In genomic region chr4:80361329-80361900, GRCh38 we compare ENCODE assay signal across 8 cellular contexts. TPM values are rescaled to one million over a fixed set of nuclear protein-coding genes. Genes with fewer than 3 reads are reported as not detected.
A peak's percentile ranks its signal among the peaks of the same experiment; 100 is the strongest.
DNase-seq lines count a peak whose midpoint lies in the region; ATAC-seq, FAIRE-seq and TF ChIP-seq lines count a peak whose summit lies in the region.

No MANE protein-coding gene starts in this region.

- WGBS in small intestine, 3 donors: 40 to 76% (median 54%) methylated on average over 1 of the region's 1 CpG

- H3K36me3 ChIP-seq in small intestine (ENCODE audit: control insufficient read depth in 2 of 2, insufficient read depth in 2 of 2, low read length in 2 of 2): no peaks in the 10 kb centered on the region

- H3K36me3 Mint-ChIP-seq in activated CD8-positive, alpha-beta T cell treated with anti-CD3 and anti-CD28 coated beads for 36 hours (ENCODE audit: low read depth): no peaks in the 10 kb centered on the region
- H3K36me3 Mint-ChIP-seq in activated CD8-positive, alpha-beta T cell treated with anti-CD3 and anti-CD28 coated beads, Interleukin-2, amount 10 ng/mL, durations not matched to agents 7 days and 5 days (ENCODE audit: low read depth): no peaks in the 10 kb centered on the region

- CTCF ChIA-PET in activated CD8-positive, alpha-beta T cell treated with anti-CD3 and anti-CD28 coated beads for 36 hours (lab: Charles Lee): interaction anchor here (0.8 to 3.9 kb wide), 5 partner anchors 99 to 681 kb away, joined by 3 to 18 read pairs (median 4); partner anchors contain the start of gene BMP3
- CTCF ChIA-PET in activated CD8-positive, alpha-beta T cell treated with anti-CD3 and anti-CD28 coated beads, Interleukin-2, amount 10 ng/mL, durations not matched to agents 7 days and 5 days (lab: Charles Lee): interaction anchor here (0.9 to 1.7 kb wide), 4 partner anchors 116 to 1409 kb away, joined by 3 to 9 read pairs (median 4); no protein-coding TSS in a partner anchor

- peaks cover 19% of the 10 kb centered on the region for H3K27me3 Mint-ChIP-seq in activated CD8-positive, alpha-beta T cell treated with anti-CD3 and anti-CD28 coated beads for 36 hours
- peaks cover 34% of the 10 kb centered on the region for H3K27me3 Mint-ChIP-seq in activated CD8-positive, alpha-beta T cell treated with anti-CD3 and anti-CD28 coated beads, Interleukin-2, amount 10 ng/mL, durations not matched to agents 7 days and 5 days (ENCODE audit: low read depth)

- no peak for DNase-seq in activated CD8-positive, alpha-beta T cell treated with anti-CD3 and anti-CD28 coated beads for 36 hours
- DNase-seq in activated CD8-positive, alpha-beta T cell treated with anti-CD3 and anti-CD28 coated beads, Interleukin-2, amount 10 ng/mL, durations not matched to agents 7 days and 5 days: no peak
- DNase-seq in NCI-H774 (lab: John Stamatoyannopoulos, UW) (peak; percentile 22), erythroblast (lab: John Stamatoyannopoulos, UW) (peak; percentile 13 to 41), small intestine (peak; percentile 50), T1000 (lab: John Stamatoyannopoulos, UW) (no peak), GF-D8 (lab: John Stamatoyannopoulos, UW) (no peak)

- peaks cover 2% of the 10 kb centered on the region for H3K4me1 Mint-ChIP-seq in activated CD8-positive, alpha-beta T cell treated with anti-CD3 and anti-CD28 coated beads for 36 hours (ENCODE audit: low read depth)
- peaks cover 11% of the 10 kb centered on the region for H3K4me1 Mint-ChIP-seq in activated CD8-positive, alpha-beta T cell treated with anti-CD3 and anti-CD28 coated beads, Interleukin-2, amount 10 ng/mL, durations not matched to agents 7 days and 5 days (ENCODE audit: low read depth)

- POLR2A ChIA-PET in activated CD8-positive, alpha-beta T cell treated with anti-CD3 and anti-CD28 coated beads for 36 hours (lab: Charles Lee): no interaction called here
- POLR2A ChIA-PET in activated CD8-positive, alpha-beta T cell treated with anti-CD3 and anti-CD28 coated beads, Interleukin-2, amount 10 ng/mL, durations not matched to agents 7 days and 5 days (lab: Charles Lee): no interaction called here

- ATAC-seq in activated CD8-positive, alpha-beta T cell treated with anti-CD3 and anti-CD28 coated beads for 36 hours: no peak
- no peak for ATAC-seq in activated CD8-positive, alpha-beta T cell treated with anti-CD3 and anti-CD28 coated beads, Interleukin-2, amount 10 ng/mL, durations not matched to agents 7 days and 5 days
- no peak for ATAC-seq in HG03097 (IDR thresholded peaks at IDR 0.05; ENCODE audit: low FRiP score, unreplicated experiment)

- no peak for TF ChIP-seq POLR2A in erythroblast (IDR thresholded peaks at IDR 0.05; ENCODE audit: low read length)

- no peaks in the 10 kb centered on the region for H3K9me3 Mint-ChIP-seq in activated CD8-positive, alpha-beta T cell treated with anti-CD3 and anti-CD28 coated beads for 36 hours
- no peaks in the 10 kb centered on the region for H3K9me3 Mint-ChIP-seq in activated CD8-positive, alpha-beta T cell treated with anti-CD3 and anti-CD28 coated beads, Interleukin-2, amount 10 ng/mL, durations not matched to agents 7 days and 5 days (ENCODE audit: insufficient read depth)

- FAIRE-seq in small intestine (lab: Jason Lieb, UNC): peak; percentile 59

- no peaks in the 10 kb centered on the region for H3K4me1 ChIP-seq in small intestine (ENCODE audit: control insufficient read depth in 2 of 2, insufficient read depth in 1 of 2, low read depth in 1 of 2, low read length in 1 of 2)

- H3K4me3 Mint-ChIP-seq in activated CD8-positive, alpha-beta T cell treated with anti-CD3 and anti-CD28 coated beads for 36 hours: no peak overlapping the region
- no peak overlapping the region for H3K4me3 Mint-ChIP-seq in activated CD8-positive, alpha-beta T cell treated with anti-CD3 and anti-CD28 coated beads, Interleukin-2, amount 10 ng/mL, durations not matched to agents 7 days and 5 days

- H3K27ac Mint-ChIP-seq in activated CD8-positive, alpha-beta T cell treated with anti-CD3 and anti-CD28 coated beads for 36 hours: no peak overlapping the region
- H3K27ac Mint-ChIP-seq in activated CD8-positive, alpha-beta T cell treated with anti-CD3 and anti-CD28 coated beads, Interleukin-2, amount 10 ng/mL, durations not matched to agents 7 days and 5 days: no peak overlapping the region

- no peak overlapping the region for H3K27ac ChIP-seq in small intestine (ENCODE audit: low read depth in 1 of 2, low read length in 1 of 2)

- peak; percentile 58 for TF ChIP-seq CTCF in activated CD8-positive, alpha-beta T cell treated with anti-CD3 and anti-CD28 coated beads for 36 hours (IDR thresholded peaks at IDR 0.05)

- H3K27me3 ChIP-seq in small intestine (ENCODE audit: control insufficient read depth in 2 of 2, insufficient read depth in 2 of 2, low read length in 2 of 2): no peaks in the 10 kb centered on the region

- no peaks in the 10 kb centered on the region for H3K9me3 ChIP-seq in small intestine (ENCODE audit: control insufficient read depth, low read depth)

- no peak overlapping the region for H3K4me3 ChIP-seq in small intestine (ENCODE audit: low read depth in 1 of 2, low read length in 2 of 2)

- intact Hi-C loops in activated CD8-positive, alpha-beta T cell treated with anti-CD3 and anti-CD28 coated beads for 36 hours (cut with micrococcal nuclease): loop anchor here (5.0 kb wide), 1 partner anchor 681 kb away; no protein-coding TSS in a partner anchor

RNA-seq across cellular contexts. Expression of gene CFAP299, which starts 25.9 kb away (rescaled TPM):
- not detected for total RNA-seq in activated CD8-positive, alpha-beta T cell treated with anti-CD3 and anti-CD28 coated beads for 36 hours
- not detected for total RNA-seq in activated CD8-positive, alpha-beta T cell treated with anti-CD3 and anti-CD28 coated beads, Interleukin-2, amount 10 ng/mL, durations not matched to agents 7 days and 5 days
- polyA plus RNA-seq in small intestine: not detected

Comparison
In these comparisons a context has a peak if more than half of its experiments do, and no peak if none do; other contexts are left out.
1. DNase-seq: peak in NCI-H774 (single experiment), erythroblast (2 of 2) and small intestine (single experiment); none in activated CD8-positive, alpha-beta T cell treated with anti-CD3 and anti-CD28 coated beads for 36 hours (single experiment), activated CD8-positive, alpha-beta T cell treated with anti-CD3 and anti-CD28 coated beads, Interleukin-2, amount 10 ng/mL, durations not matched to agents 7 days and 5 days (single experiment), T1000 (single experiment) and GF-D8 (single experiment).